In genomic region chr3:135393159-135393558, GRCh38 we compare ENCODE assay signal across 38 cellular contexts.
"Had no signal": no experiment of that assay in that cellular context is flagged by ENCODE, and none has a peak within 500 bp of the region (broad histone marks: within the 10 kb centered on the region; RNA-seq: fewer than 3 reads in every experiment).

No MANE protein-coding gene starts in this region.

- H3K36me3 Mint-ChIP-seq: activated CD4-positive, alpha-beta memory T cell treated with anti-CD3 and anti-CD28 coated beads for 36 hours; activated naive CD8-positive, alpha-beta T cell treated with anti-CD3 and anti-CD28 coated beads for 36 hours had no signal

- ATAC-seq: activated CD8-positive, alpha-beta T cell treated with anti-CD3 and anti-CD28 coated beads for 36 hours; activated naive CD4-positive, alpha-beta T cell treated with anti-CD3 and anti-CD28 coated beads, Interleukin-2, amount 50 U/mL, for 72 hours; activated T-cell treated with anti-CD3 and anti-CD28 coated beads, Interleukin-2, amount 50 U/mL, for 4 hours; activated T-cell treated with anti-CD3 and anti-CD28 coated beads, Interleukin-2, amount 50 U/mL, for 72 hours; activated T-helper 17 cell treated with anti-CD3 and anti-CD28 coated beads, Interleukin-2, amount 50 U/mL, for 72 hours; body of pancreas had no signal

- H3K4me1 Mint-ChIP-seq: activated B cell treated with CpG ODN at 0.5 μM for 24 hours; activated CD4-positive, alpha-beta T cell treated with anti-CD3 and anti-CD28 coated beads, Interleukin-2, amount 10 ng/mL, durations not matched to agents 24 days and 14 days; activated naive CD8-positive, alpha-beta T cell treated with anti-CD3 and anti-CD28 coated beads for 36 hours; activated T-helper 17 cell treated with anti-CD3 and anti-CD28 coated beads, Interleukin-2, amount 50 U/mL, for 72 hours had no signal

- H3K36me3 ChIP-seq: adrenal gland, brain microvascular endothelial cell, breast epithelium had no signal

- H3K27ac Mint-ChIP-seq: activated B cell treated with CpG ODN at 0.5 μM for 24 hours; activated CD4-positive, alpha-beta memory T cell treated with anti-CD3 and anti-CD28 coated beads for 36 hours; activated CD4-positive, alpha-beta T cell treated with anti-CD3 and anti-CD28 coated beads, Interleukin-2, amount 10 ng/mL, durations not matched to agents 24 days and 14 days; activated CD8-positive, alpha-beta T cell treated with anti-CD3 and anti-CD28 coated beads for 36 hours; activated naive CD4-positive, alpha-beta T cell treated with anti-CD3 and anti-CD28 coated beads for 36 hours; activated naive CD4-positive, alpha-beta T cell treated with anti-CD3 and anti-CD28 coated beads, Interleukin-2, amount 50 U/mL, for 72 hours; activated naive CD8-positive, alpha-beta T cell treated with anti-CD3 and anti-CD28 coated beads for 36 hours; activated T-cell treated with anti-CD3 and anti-CD28 coated beads, Interleukin-2, amount 50 U/mL, for 72 hours; activated T-helper 1 cell treated with anti-CD3 and anti-CD28 coated beads, Interleukin-12 subunit alpha, Interleukin-12 subunit beta, Interleukin-2, Interleukin-4 antibody, amounts not matched to agents 30 ng/mL and 10 ng/mL and 1 ng/mL, durations not matched to agents 14 hours and 24 hours and 36 hours; activated T-helper 17 cell treated with anti-CD3 and anti-CD28 coated beads, Interleukin-2, amount 50 U/mL, for 72 hours; T-helper 1 cell treated with Interleukin-12 subunit alpha and Interleukin-12 subunit beta and Interleukin-4 antibody, amounts not matched to agents 30 μg/mL and 1 μg/mL, for 36 hours; T-helper 2 cell treated with Interferon-gamma antibody and Interleukin-4, amounts not matched to agents 5 μg/mL and 100 μg/mL, for 36 hours had no signal

- H3K27me3 Mint-ChIP-seq: activated B cell treated with CpG ODN at 0.5 μM for 24 hours; activated CD4-positive, alpha-beta memory T cell treated with anti-CD3 and anti-CD28 coated beads for 36 hours; activated CD4-positive, alpha-beta T cell treated with anti-CD3 and anti-CD28 coated beads, Interleukin-2, amount 10 ng/mL, durations not matched to agents 24 days and 14 days; activated CD8-positive, alpha-beta T cell treated with anti-CD3 and anti-CD28 coated beads for 36 hours; activated naive CD8-positive, alpha-beta T cell treated with anti-CD3 and anti-CD28 coated beads for 36 hours; activated T-helper 17 cell treated with anti-CD3 and anti-CD28 coated beads, Interleukin-2, amount 50 U/mL, for 72 hours had no signal

- H3K4me3 Mint-ChIP-seq: activated B cell treated with CpG ODN at 0.5 μM for 24 hours; activated CD4-positive, alpha-beta memory T cell treated with anti-CD3 and anti-CD28 coated beads for 36 hours; activated CD4-positive, alpha-beta T cell treated with anti-CD3 and anti-CD28 coated beads, Interleukin-2, amount 10 ng/mL, durations not matched to agents 24 days and 14 days; activated CD8-positive, alpha-beta T cell treated with anti-CD3 and anti-CD28 coated beads for 36 hours; activated naive CD4-positive, alpha-beta T cell treated with anti-CD3 and anti-CD28 coated beads for 36 hours; activated naive CD8-positive, alpha-beta T cell treated with anti-CD3 and anti-CD28 coated beads for 36 hours; activated T-cell treated with anti-CD3 and anti-CD28 coated beads, Interleukin-2, amount 50 U/mL, for 4 hours; activated T-cell treated with anti-CD3 and anti-CD28 coated beads, Interleukin-2, amount 50 U/mL, for 72 hours; activated T-helper 1 cell treated with anti-CD3 and anti-CD28 coated beads, Interleukin-12 subunit alpha, Interleukin-12 subunit beta, Interleukin-2, Interleukin-4 antibody, amounts not matched to agents 30 ng/mL and 10 ng/mL and 1 ng/mL, durations not matched to agents 14 hours and 24 hours and 36 hours; activated T-helper 17 cell treated with anti-CD3 and anti-CD28 coated beads, Interleukin-2, amount 50 U/mL, for 72 hours; T-helper 1 cell treated with Interleukin-12 subunit alpha and Interleukin-12 subunit beta and Interleukin-4 antibody, amounts not matched to agents 30 μg/mL and 1 μg/mL, for 36 hours; T-helper 2 cell treated with Interferon-gamma antibody and Interleukin-4, amounts not matched to agents 5 μg/mL and 100 μg/mL, for 36 hours had no signal

- DNase-seq: activated B cell treated with CpG ODN at 0.5 μM for 24 hours; activated CD4-positive, alpha-beta memory T cell treated with anti-CD3 and anti-CD28 coated beads for 36 hours; activated CD4-positive, alpha-beta T cell treated with anti-CD3 and anti-CD28 coated beads for 4 hours; activated CD4-positive, alpha-beta T cell treated with anti-CD3 and anti-CD28 coated beads, Interleukin-2, amount 10 ng/mL, durations not matched to agents 24 days and 14 days; activated CD4-positive, alpha-beta T cell treated with anti-CD3 and anti-CD28 coated beads, Interleukin-2, amount 50 U/mL, for 1 hour; activated CD4-positive, alpha-beta T cell treated with anti-CD3 and anti-CD28 coated beads, Interleukin-2, amount 50 U/mL, for 4 hours; activated CD4-positive, CD25-positive, alpha-beta regulatory T cell treated with anti-CD3 and anti-CD28 coated beads, Interleukin-2, amount 50 U/mL, for 72 hours; activated CD8-positive, alpha-beta memory T cell treated with anti-CD3 and anti-CD28 coated beads, Interleukin-2, amount 50 U/mL, for 4 hours; activated CD8-positive, alpha-beta T cell treated with anti-CD3 and anti-CD28 coated beads for 36 hours; activated effector memory CD4-positive, alpha-beta T cell treated with anti-CD3 and anti-CD28 coated beads, Interleukin-2, amount 50 U/mL, for 16 hours; activated gamma-delta T cell treated with Interleukin-2 at 50 U/mL for 16 hours; activated naive CD4-positive, alpha-beta T cell; activated naive CD4-positive, alpha-beta T cell treated with anti-CD3 and anti-CD28 coated beads for 36 hours; activated naive CD4-positive, alpha-beta T cell treated with anti-CD3 and anti-CD28 coated beads, Interleukin-2, amount 50 U/mL, for 16 hours; activated naive CD8-positive, alpha-beta T cell treated with anti-CD3 and anti-CD28 coated beads for 36 hours; activated T-cell treated with anti-CD3 and anti-CD28 coated beads for 4 hours; activated T-cell treated with anti-CD3 and anti-CD28 coated beads, Interleukin-2, amount 50 U/mL, for 1 hour; activated T-cell treated with anti-CD3 and anti-CD28 coated beads, Interleukin-2, amount 50 U/mL, for 4 hours; activated T-cell treated with anti-CD3 and anti-CD28 coated beads, Interleukin-2, amount 50 U/mL, for 72 hours; adrenal gland; amniotic stem cell; aorta; body of pancreas; brain microvascular endothelial cell; central memory CD4-positive, alpha-beta T cell; SW 1271; T-helper 1 cell; T-helper 2 cell; T-helper 9 cell had no signal

- H3K4me1 ChIP-seq: body of pancreas, breast epithelium had no signal

- H3K27ac ChIP-seq: adrenal gland, body of pancreas, brain microvascular endothelial cell, VCaP had no signal

- H3K27me3 ChIP-seq: adrenal gland, body of pancreas, brain microvascular endothelial cell, breast epithelium had no signal

- H3K4me3 ChIP-seq: adrenal gland, body of pancreas, breast epithelium had no signal

- H3K9me3 Mint-ChIP-seq: activated CD4-positive, alpha-beta T cell treated with anti-CD3 and anti-CD28 coated beads, Interleukin-2, amount 10 ng/mL, durations not matched to agents 24 days and 14 days had no signal

- FAIRE-seq: astrocyte, TTC549 had no signal
